Comparison of ENCODE assay signal across 21 cellular contexts in the genomic region with DNA sequence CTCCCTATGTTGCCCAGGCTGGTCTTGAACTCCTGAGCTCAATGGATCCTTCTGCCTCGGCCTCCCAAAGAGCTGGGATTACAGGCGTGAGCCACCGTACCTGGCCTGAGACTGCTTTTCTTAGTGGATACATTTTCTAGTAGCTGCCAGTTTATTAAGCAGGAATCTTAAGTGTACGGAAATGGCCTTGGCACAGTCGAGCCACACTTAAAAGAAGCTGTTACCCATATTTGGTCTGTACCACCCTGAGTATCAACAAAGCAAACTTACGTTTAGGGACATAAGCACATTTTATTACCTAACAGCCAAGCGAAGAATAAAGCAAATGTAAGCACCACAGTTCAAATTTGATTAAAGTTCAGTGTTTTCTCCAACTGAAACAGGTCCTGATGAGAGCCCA.
"Had no signal": no experiment of that assay in that cellular context is flagged by ENCODE, and none has a peak within 500 bp of the region (broad histone marks: within the 10 kb centered on the region; RNA-seq: fewer than 3 reads in every experiment).

No MANE protein-coding gene starts in this region.

- H3K27ac ChIP-seq: foreskin keratinocyte, neural progenitor cell, SK-N-MC had no signal

- H3K9ac ChIP-seq: neural progenitor cell had no signal

- H3K4me1 ChIP-seq: neural progenitor cell had no signal

- ATAC-seq: activated T-cell treated with anti-CD3 and anti-CD28 coated beads, Interleukin-2, amount 50 U/mL, for 72 hours; foreskin keratinocyte; naive thymus-derived CD8-positive, alpha-beta T cell; stimulated activated naive B cell treated with anti-CD40 and anti-IgM and Interleukin-4, amounts not matched to agents 10 μg/mL and 1 μg/mL and 100 μg/mL, for 72 hours; T-helper 17 cell had no signal

- H3K4me3 ChIP-seq: neural progenitor cell, SK-N-MC had no signal

- H3K27me3 ChIP-seq: foreskin keratinocyte, neural progenitor cell had no signal

- DNase-seq: activated CD4-positive, alpha-beta memory T cell treated with anti-CD3 and anti-CD28 coated beads for 36 hours; activated CD4-positive, alpha-beta T cell treated with anti-CD3 and anti-CD28 coated beads for 48 hours; activated CD4-positive, CD25-positive, alpha-beta regulatory T cell; activated effector memory CD4-positive, alpha-beta T cell treated with Interleukin-2 at 50 U/mL for 16 hours; activated naive CD4-positive, alpha-beta T cell treated with anti-CD3 and anti-CD28 coated beads for 36 hours; activated naive CD8-positive, alpha-beta T cell treated with anti-CD3 and anti-CD28 coated beads, Interleukin-2, amount 10 ng/mL, durations not matched to agents 7 days and 5 days; activated T-cell treated with anti-CD3 and anti-CD28 coated beads, Interleukin-2, amount 50 U/mL, for 72 hours; amniotic stem cell; cerebellar nuclear complex; effector CD4-positive, alpha-beta T cell; foreskin keratinocyte; glutamatergic neuron; naive thymus-derived CD8-positive, alpha-beta T cell; retina; stimulated activated CD4-positive, alpha-beta T cell treated with anti-CD3 and anti-CD28 coated beads, Interleukin-2, amount 100 ng/mL, for 48 hours; stimulated activated CD8-positive, alpha-beta memory T cell treated with anti-CD3 and anti-CD28 coated beads, Interleukin-4, amount 100 ng/mL, for 48 hours; stimulated activated naive B cell treated with anti-CD40 and anti-IgM and Interleukin-4, amounts not matched to agents 10 μg/mL and 1 μg/mL and 100 μg/mL, for 72 hours; SW 1271; T-helper 17 cell had no signal
